ENCODE assay signal across 27 cellular contexts in genomic region chr9:135083241-135083810, GRCh38. TPM values are rescaled to one million over a fixed set of nuclear protein-coding genes. Genes with fewer than 3 reads are reported as not detected.
"Had no signal": no experiment of that assay in that cellular context is flagged by ENCODE, and none has a peak within 500 bp of the region (broad histone marks: within the 10 kb centered on the region; RNA-seq: fewer than 3 reads in every experiment).

No MANE protein-coding gene starts in this region.

- H3K27ac Mint-ChIP-seq: activated CD4-positive, alpha-beta memory T cell treated with anti-CD3 and anti-CD28 coated beads, Interleukin-2, amount 10 ng/mL, durations not matched to agents 7 days and 5 days; activated naive CD4-positive, alpha-beta T cell treated with anti-CD3 and anti-CD28 coated beads for 36 hours; activated naive CD8-positive, alpha-beta T cell treated with anti-CD3 and anti-CD28 coated beads, Interleukin-2, amount 10 ng/mL, durations not matched to agents 7 days and 5 days; activated T-cell treated with anti-CD3 and anti-CD28 coated beads, Interleukin-2, amount 50 U/mL, for 72 hours; dendritic cell treated with granulocyte-macrophage colony-stimulating factor and Interleukin-4, amounts not matched to agents 40 ng/mL and 50 ng/mL, for 4 days; immature natural killer cell; mesothelial cell of epicardium; naive thymus-derived CD8-positive, alpha-beta T cell; neural progenitor cell; stimulated activated naive CD8-positive, alpha-beta T cell treated with anti-CD3 and anti-CD28 coated beads, Interleukin-15, amount 100 ng/mL, for 72 hours had no signal

- H3K4me3 Mint-ChIP-seq: activated CD4-positive, alpha-beta memory T cell treated with anti-CD3 and anti-CD28 coated beads, Interleukin-2, amount 10 ng/mL, durations not matched to agents 7 days and 5 days; activated naive CD4-positive, alpha-beta T cell treated with anti-CD3 and anti-CD28 coated beads for 36 hours; activated naive CD8-positive, alpha-beta T cell treated with anti-CD3 and anti-CD28 coated beads, Interleukin-2, amount 10 ng/mL, durations not matched to agents 7 days and 5 days; activated T-cell treated with anti-CD3 and anti-CD28 coated beads, Interleukin-2, amount 50 U/mL, for 72 hours; dendritic cell treated with granulocyte-macrophage colony-stimulating factor and Interleukin-4, amounts not matched to agents 40 ng/mL and 50 ng/mL, for 4 days; immature natural killer cell; mesothelial cell of epicardium; naive thymus-derived CD8-positive, alpha-beta T cell; neural progenitor cell; stimulated activated naive CD8-positive, alpha-beta T cell treated with anti-CD3 and anti-CD28 coated beads, Interleukin-15, amount 100 ng/mL, for 72 hours had no signal

- H3K9me3 ChIP-seq: left lung, prostate gland, suprapubic skin, tibial nerve had no signal

- H3K4me3 ChIP-seq: hepatocyte, left lung, neural progenitor cell, prostate gland, suprapubic skin, tibial nerve had no signal

- ATAC-seq: activated T-cell treated with anti-CD3 and anti-CD28 coated beads, Interleukin-2, amount 50 U/mL, for 72 hours; esophagus mucosa; left lung; naive thymus-derived CD8-positive, alpha-beta T cell; stimulated activated naive CD8-positive, alpha-beta T cell treated with anti-CD3 and anti-CD28 coated beads, Interleukin-15, amount 100 ng/mL, for 72 hours had no signal

- FAIRE-seq: bronchial epithelial cell, endothelial cell of umbilical vein, urothelium cell line had no signal

- H3K36me3 ChIP-seq: left lung, neural progenitor cell, prostate gland, suprapubic skin, tibial nerve had no signal

- H3K36me3 Mint-ChIP-seq: activated naive CD8-positive, alpha-beta T cell treated with anti-CD3 and anti-CD28 coated beads, Interleukin-2, amount 10 ng/mL, durations not matched to agents 7 days and 5 days; immature natural killer cell; mesothelial cell of epicardium; naive thymus-derived CD8-positive, alpha-beta T cell; neural progenitor cell had no signal

- H3K4me2 ChIP-seq: hepatocyte, neural progenitor cell had no signal

- H3K27ac ChIP-seq: hepatocyte, left lung, neural progenitor cell, prostate gland, suprapubic skin, tibial nerve had no signal

- DNase-seq: activated CD4-positive, alpha-beta memory T cell treated with anti-CD3 and anti-CD28 coated beads, Interleukin-2, amount 10 ng/mL, durations not matched to agents 7 days and 5 days; activated CD4-positive, alpha-beta T cell treated with anti-CD3 and anti-CD28 coated beads for 48 hours; activated effector memory CD4-positive, alpha-beta T cell treated with Interleukin-2 at 50 U/mL for 16 hours; activated naive CD4-positive, alpha-beta T cell treated with anti-CD3 and anti-CD28 coated beads for 36 hours; activated naive CD8-positive, alpha-beta T cell treated with anti-CD3 and anti-CD28 coated beads, Interleukin-2, amount 10 ng/mL, durations not matched to agents 7 days and 5 days; activated T-cell treated with anti-CD3 and anti-CD28 coated beads, Interleukin-2, amount 50 U/mL, for 72 hours; amniotic stem cell; cerebellar nuclear complex; effector memory CD4-positive, alpha-beta T cell; foreskin melanocyte; immature natural killer cell; kidney glomerular epithelial cell; left lung; mammary epithelial cell; stimulated activated naive CD8-positive, alpha-beta T cell treated with anti-CD3 and anti-CD28 coated beads, Interleukin-15, amount 100 ng/mL, for 72 hours had no signal

- H3K9ac ChIP-seq: neural progenitor cell had no signal

- H3K9me3 Mint-ChIP-seq: activated CD4-positive, alpha-beta memory T cell treated with anti-CD3 and anti-CD28 coated beads, Interleukin-2, amount 10 ng/mL, durations not matched to agents 7 days and 5 days; activated naive CD4-positive, alpha-beta T cell treated with anti-CD3 and anti-CD28 coated beads for 36 hours; activated naive CD8-positive, alpha-beta T cell treated with anti-CD3 and anti-CD28 coated beads, Interleukin-2, amount 10 ng/mL, durations not matched to agents 7 days and 5 days; activated T-cell treated with anti-CD3 and anti-CD28 coated beads, Interleukin-2, amount 50 U/mL, for 72 hours; dendritic cell treated with granulocyte-macrophage colony-stimulating factor and Interleukin-4, amounts not matched to agents 40 ng/mL and 50 ng/mL, for 4 days; immature natural killer cell; mesothelial cell of epicardium; naive thymus-derived CD8-positive, alpha-beta T cell; neural progenitor cell; stimulated activated naive CD8-positive, alpha-beta T cell treated with anti-CD3 and anti-CD28 coated beads, Interleukin-15, amount 100 ng/mL, for 72 hours had no signal

RNA-seq across cellular contexts. Expression of gene OLFM1, which starts 4.1 kb away (rescaled TPM):
- total RNA-seq: activated CD4-positive, alpha-beta memory T cell treated with anti-CD3 and anti-CD28 coated beads, Interleukin-2, amount 10 ng/mL, durations not matched to agents 7 days and 5 days; activated naive CD4-positive, alpha-beta T cell treated with anti-CD3 and anti-CD28 coated beads for 36 hours; activated naive CD8-positive, alpha-beta T cell treated with anti-CD3 and anti-CD28 coated beads, Interleukin-2, amount 10 ng/mL, durations not matched to agents 7 days and 5 days; naive thymus-derived CD8-positive, alpha-beta T cell had no signal
- polyA plus RNA-seq: immature natural killer cell; naive thymus-derived CD8-positive, alpha-beta T cell had no signal
